Comparison of ENCODE assay signal across 21 cellular contexts in the genomic region with DNA sequence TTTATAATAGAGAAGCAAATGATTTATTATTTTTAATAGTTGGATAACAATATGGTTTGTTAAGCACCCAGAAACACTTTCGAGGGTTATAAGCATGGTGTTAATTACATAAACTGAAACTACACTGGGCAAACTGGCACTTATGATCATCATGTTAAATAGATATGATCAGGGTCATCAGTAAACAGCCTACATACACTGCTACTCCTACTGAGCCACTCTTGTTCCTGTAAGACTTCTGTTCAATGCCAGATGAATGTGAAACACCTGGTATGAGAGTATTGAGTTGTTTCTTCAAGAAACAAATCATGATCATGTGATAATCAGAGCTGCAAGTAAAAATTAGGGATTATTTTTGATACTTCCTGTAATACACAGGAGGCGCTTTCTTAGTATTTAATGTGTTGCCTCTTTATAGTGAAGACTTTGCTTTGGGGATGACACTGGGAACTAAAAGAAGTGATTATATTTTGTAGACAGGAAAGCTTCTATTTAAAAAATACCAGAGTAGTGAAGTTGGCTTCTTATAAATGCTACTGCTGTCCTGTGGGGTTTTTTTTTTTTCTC. TPM values are rescaled to one million over a fixed set of nuclear protein-coding genes. Genes with fewer than 3 reads are reported as not detected.
A peak's percentile ranks its signal among the peaks of the same experiment; 100 is the strongest.
DNase-seq lines count a peak whose midpoint lies in the region; ATAC-seq, FAIRE-seq and TF ChIP-seq lines count a peak whose summit lies in the region.
"Had no signal": no experiment of that assay in that cellular context is flagged by ENCODE, and none has a peak within 500 bp of the region (broad histone marks: within the 10 kb centered on the region; RNA-seq: fewer than 3 reads in every experiment).

No MANE protein-coding gene starts in this region.

- no peak overlapping the region for H3K9ac ChIP-seq in GM12878 (ENCODE audit: control insufficient read depth, insufficient read depth, low read length)
- H3K9ac ChIP-seq: BLaER1 had no signal

- no peaks in the 10 kb centered on the region; the same call in 1 of the 2 replicates for H3K79me2 ChIP-seq in GM12878 (ENCODE audit: control insufficient read depth, insufficient read depth, low read length)

- H2AFZ ChIP-seq in GM12878 (ENCODE audit: control insufficient read depth, low read depth, low read length), result no peak overlapping the region

- H3K4me2 ChIP-seq in GM12878 (ENCODE audit: control insufficient read depth, insufficient read depth), result no peak overlapping the region
- H3K4me2 ChIP-seq: BLaER1 had no signal

- H3K9me3 ChIP-seq in GM12878 (replicated peaks; ENCODE audit: control insufficient read depth, insufficient read depth, low read length), result no peaks in the 10 kb centered on the region
- H3K9me3 ChIP-seq: BLaER1 had no signal

- intact Hi-C loops in GM12878 (cut with micrococcal nuclease; ENCODE audit: unreplicated experiment), result no loop called here

- H3K27me3 ChIP-seq in GM12878 (replicated peaks in 1 of 2; ENCODE audit: control insufficient read depth in 2 of 2, insufficient read depth in 2 of 2, low read length in 1 of 2), result no peaks in the 10 kb centered on the region
- H3K27me3 ChIP-seq: BLaER1 had no signal

- BruUV-seq in GM12878 (replicated peaks; lab: Mats Ljungman, UMichigan), result no TSS peak

- 52% methylated on average over 2 of the region's 2 CpGs for WGBS in GM12878 (ENCODE audit: insufficient coverage, insufficient replicate concordance, low lambda C conversion rate, missing lambda C conversion rate)

- no peak for DNase-seq in D721Med (ENCODE audit: insufficient read length, low spot score)
- DNase-seq in GM12878 (ENCODE audit: low read depth, low spot score), result no peak
- DNase-seq in pons (ENCODE audit: low spot score), result peak; percentile 53
- no peak for DNase-seq in HK-2 (ENCODE audit: unreplicated experiment)
- no peak for DNase-seq in SIG-M5 treated with dmso at 0.1 percent for 504 hours (lab: John Stamatoyannopoulos, UW; ENCODE audit: unreplicated experiment)
- DNase-seq in NCI-H2171 treated with DMSO at 0.1 percent for 48 hours (lab: John Stamatoyannopoulos, UW), result no peak
- DNase-seq: CD8-positive, alpha-beta T cell; DMS 273 treated with DMSO at 0.1 percent for 48 hours; GDM1; GOT3; HFFc6; Kasumi-1; NCI-H1930; NCI-H446 treated with DMSO at 0.1 percent for 48 hours; NK-92 treated with Interleukin-12 subunit alpha and Interleukin-12 subunit beta, amount 100 ng/mL, for 24 hours; OCI-M1; SHP77 treated with DMSO at 0.1 percent for 48 hours had no signal

- peak; percentile 44 for FAIRE-seq in D721Med (lab: Jason Lieb, UNC)
- no peak for FAIRE-seq in GM12878 (lab: Jason Lieb, UNC)
- FAIRE-seq: GM12891 had no signal

- POLR2A ChIA-PET in GM12878 (lab: Charles Lee), result interaction anchor here (0.6 to 1.3 kb wide), 4 partner anchors 11 to 109 kb away, joined by 3 to 4 read pairs (median 3); a partner anchor contains a TSS

- in situ Hi-C loops in GM12878 (cut with MboI), result no loop called here

- peaks cover 14 to 15% of the 10 kb centered on the region in 2 experiments for H3K36me3 ChIP-seq in GM12878 (ENCODE audit: control insufficient read depth in 2 of 2, insufficient read depth in 2 of 2, low read length in 1 of 2)

- no peak overlapping the region for H3K27ac ChIP-seq in GM12878 (ENCODE audit: control insufficient read depth, insufficient read depth)
- H3K27ac ChIP-seq: BLaER1 had no signal

- no peaks in the 10 kb centered on the region for H4K20me1 ChIP-seq in GM12878 (ENCODE audit: control insufficient read depth, insufficient read depth)

- SMC1A ChIA-PET in GM12878 (lab: Charles Lee; ENCODE audit: uncharacterized antibody, unreplicated experiment), result interaction anchor here (0.7 to 11.9 kb wide), 14 partner anchors 10 to 127 kb away, joined by 3 to 208 read pairs (median 4); no protein-coding TSS in a partner anchor

- H3K4me3 ChIP-seq in GM12878, result no peak overlapping the region
- H3K4me3 ChIP-seq: BLaER1 had no signal

- no peak for TF ChIP-seq RAD21 in GM12878 (IDR thresholded peaks at IDR 0.05; ENCODE audit: insufficient read depth, low read depth, low read length)

- CTCF ChIA-PET in GM12878 (lab: Yijun Ruan, JAX), result interaction anchor here (1.0 to 1.1 kb wide), 3 partner anchors 9 to 118 kb away, joined by 3 to 4 read pairs (median 4); no protein-coding TSS in a partner anchor

- TF ChIP-seq EP300 in GM12878 (IDR thresholded peaks at IDR 0.05; ENCODE audit: borderline replicate concordance in 1 of 2, control insufficient read depth in 1 of 2, low read depth in 2 of 2, low read length in 2 of 2), result no peak

- H3K4me1 ChIP-seq in GM12878 (ENCODE audit: control insufficient read depth, insufficient read depth, low read length), result peaks cover 8% of the 10 kb centered on the region

- peak; percentile 36 for ATAC-seq in GM19463 (IDR thresholded peaks at IDR 0.05; ENCODE audit: unreplicated experiment)
- ATAC-seq in GM12878, result peak; percentile 67
- ATAC-seq: CD8-positive, alpha-beta T cell had no signal

- RAD21 ChIA-PET in GM12878 (lab: Charles Lee; ENCODE audit: unreplicated experiment), result interaction anchor here (1.3 to 9.9 kb wide), 3 partner anchors 23 to 119 kb away, joined by 5 to 108 read pairs (median 72); no protein-coding TSS in a partner anchor

- no peak for TF ChIP-seq CTCF in D721Med (IDR thresholded peaks at IDR 0.05; ENCODE audit: insufficient read depth, missing control alignments)
- TF ChIP-seq CTCF in GM12878 (IDR thresholded peaks at IDR 0.05 in 2 of 3, conservative IDR thresholded peaks at IDR 0.05 in 1 of 3; ENCODE audit: control insufficient read depth in 2 of 3, extremely low read depth in 1 of 3, insufficient read depth in 1 of 3, low read depth in 3 of 3, low read length in 3 of 3), result no peak

- TF ChIP-seq POLR2A in GM12878 (IDR thresholded peaks at IDR 0.05; ENCODE audit: low read depth, low read length), result no peak

TF ChIP-seq in GM12878, 131 proteins besides CTCF, POLR2A, EP300 and RAD21:
- no peak for TF ChIP-seq IKZF2 (IDR thresholded peaks at IDR 0.05)
- 0 out of 2 replicates have a peak, but pooled peaks have one; percentile 22 for TF ChIP-seq MTA2 (IDR thresholded peaks at IDR 0.05; ENCODE audit: low read depth)

RNA-seq across cellular contexts. Expression of a gene that starts 32.3 kb away (rescaled TPM):
- 0.86 and 2.3 TPM in 2 replicates for total RNA-seq in GM12878 (2013; cell fraction: nucleolus; rRNA removed)
- 0.28 and 1.3 TPM in 2 replicates for total RNA-seq in GM12878 (2014; rRNA removed)
- 0.36 and 0.64 TPM in 2 replicates for total RNA-seq in GM12878 (2014; rRNA removed; fragmentation: Illumina TruSeq; extraction: Trizol)
- 0.28 and 0.29 TPM in 2 replicates for total RNA-seq in GM12878 (2021)
- not detected for polyA plus RNA-seq in GM12878 (2011; ENCODE audit: low read depth)
- 0.43 and 0.66 TPM in 2 replicates for polyA plus RNA-seq in GM12878 (2011; rRNA removed)
- polyA plus RNA-seq in GM12878 (2011; cell fraction: cytosol; rRNA removed), result 0.23 and 0.49 TPM in 2 replicates
- 0.22 and 0.35 TPM in 2 replicates for polyA plus RNA-seq in GM12878 (2011; cell fraction: nucleus; rRNA removed)
- polyA plus RNA-seq in GM12878 (2012), result 0.32 TPM in 1 of 2 replicates, not detected in the other
- polyA plus RNA-seq in GM12878 (2014; fragmentation: Illumina TruSeq; extraction: Trizol), result 0.33 and 0.53 TPM in 2 replicates
- polyA plus RNA-seq in GM12878 (2014; fragmentation: Nextera tagmentation; extraction: Ambion mirVana), result under 1 TPM; 0.15 to 0.45 TPM
- polyA plus RNA-seq in GM12878 (2014; rRNA removed), result 0.70 and 0.72 TPM in 2 replicates
- under 1 TPM; 0.45 to 0.48 TPM for polyA plus RNA-seq in GM12878 (2016; fragmentation: Nextera tagmentation; extraction: Ambion mirVana)
- 1.5 and 1.8 TPM in 2 replicates for polyA minus RNA-seq in GM12878 (2011; rRNA and poly(A)+ RNA removed)
- polyA minus RNA-seq in GM12878 (2011; cell fraction: cytosol; rRNA and poly(A)+ RNA removed), result not detected in 2 replicates
- 2.4 and 3.5 TPM in 2 replicates for polyA minus RNA-seq in GM12878 (2011; cell fraction: nucleus; rRNA and poly(A)+ RNA removed)
- total RNA-seq: CD8-positive, alpha-beta T cell; RPMI7951 had no signal

RNA-seq across cellular contexts. Expression of a gene that starts 33.4 kb away (rescaled TPM):
- total RNA-seq in GM12878 (2013; cell fraction: nucleolus; rRNA removed), result 191 and 209 TPM in 2 replicates
- total RNA-seq in GM12878 (2014; rRNA removed) (112 and 126 TPM in 2 replicates), GM12878 (2014; rRNA removed; fragmentation: Illumina TruSeq; extraction: Trizol) (117 and 123 TPM in 2 replicates), GM12878 (2021) (144 and 150 TPM in 2 replicates)
- polyA plus RNA-seq in GM12878 (2011; ENCODE audit: low read depth), result 21.4 TPM
- polyA plus RNA-seq in GM12878 (2011; rRNA removed) (132 and 180 TPM in 2 replicates), GM12878 (2014; fragmentation: Illumina TruSeq; extraction: Trizol) (137 and 148 TPM in 2 replicates), GM12878 (2014; fragmentation: Nextera tagmentation; extraction: Ambion mirVana) (10 to 100 TPM; 46.7 to 61.5 TPM), GM12878 (2014; rRNA removed) (107 and 122 TPM in 2 replicates), GM12878 (2016; fragmentation: Nextera tagmentation; extraction: Ambion mirVana) (100 to 1,000 TPM; 127 to 130 TPM)
- polyA plus RNA-seq in GM12878 (2011; cell fraction: cytosol; rRNA removed), result 60.1 and 71.2 TPM in 2 replicates
- polyA plus RNA-seq in GM12878 (2011; cell fraction: nucleus; rRNA removed), result 102 and 104 TPM in 2 replicates
- 32.8 and 42.2 TPM in 2 replicates for polyA plus RNA-seq in GM12878 (2012)
- 77.5 and 87.0 TPM in 2 replicates for polyA minus RNA-seq in GM12878 (2011; rRNA and poly(A)+ RNA removed)
- 47.4 and 57.9 TPM in 2 replicates for polyA minus RNA-seq in GM12878 (2011; cell fraction: cytosol; rRNA and poly(A)+ RNA removed)
- 127 and 198 TPM in 2 replicates for polyA minus RNA-seq in GM12878 (2011; cell fraction: nucleus; rRNA and poly(A)+ RNA removed)
